1 cellular context compared by ENCODE assay signal in the genomic region with DNA sequence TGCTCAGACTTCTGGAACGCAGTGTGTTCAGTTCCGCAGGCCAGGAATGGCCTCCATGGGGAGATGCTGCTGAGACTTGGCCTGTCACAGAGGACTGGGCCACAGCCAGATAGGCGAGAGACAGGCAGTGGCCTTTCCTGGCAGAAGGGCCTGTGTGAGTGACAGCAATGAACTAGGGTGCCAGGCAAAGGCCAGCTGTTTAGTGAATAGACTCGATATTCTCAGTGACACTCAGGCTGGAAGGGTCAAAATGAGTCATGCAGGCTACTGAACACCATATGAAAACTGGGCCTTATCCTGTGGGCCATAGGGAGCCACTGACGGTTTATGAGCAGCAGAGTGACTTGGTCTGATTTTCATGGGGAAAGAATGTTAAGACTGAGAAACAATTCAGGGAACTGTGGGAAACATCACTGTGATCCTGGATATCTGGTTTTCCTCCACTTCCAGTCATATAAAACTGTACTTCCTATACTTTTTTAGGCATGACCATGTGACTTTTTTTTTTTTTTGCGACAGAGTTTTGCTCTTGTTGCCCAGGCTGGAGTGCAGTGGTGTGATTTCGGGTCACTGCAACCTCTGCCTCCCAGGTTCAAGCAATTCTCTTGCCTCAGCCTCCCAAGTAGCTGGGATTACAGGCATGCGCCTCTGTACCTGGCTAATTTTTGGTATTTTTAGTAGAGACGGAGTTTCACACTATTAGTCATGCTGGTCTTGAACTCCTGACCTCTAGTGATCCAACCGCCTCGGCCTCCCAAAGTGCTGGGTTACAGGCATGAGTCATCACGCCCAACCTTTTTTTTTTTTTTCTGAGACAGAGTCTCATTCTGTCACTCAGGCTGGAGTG.
A peak's percentile ranks its signal among the peaks of the same experiment; 100 is the strongest.
TF ChIP-seq lines count a peak whose summit lies in the region.

No MANE protein-coding gene starts in this region.

TF ChIP-seq in K562, 482 proteins besides CTCF, POLR2A, EP300 and RAD21 (continued from another document and continues in another):
- TF ChIP-seq KDM4B (IDR thresholded peaks at IDR 0.05; ENCODE audit: borderline replicate concordance in 2 of 2, low read depth in 1 of 2): no peak
- TF ChIP-seq KLF10 (CRISPR knock-in tag; IDR thresholded peaks at IDR 0.05): no peak
- no peak for TF ChIP-seq SUPT5H (IDR thresholded peaks at IDR 0.05)
- no peak for TF ChIP-seq HDAC6 (IDR thresholded peaks at IDR 0.05; ENCODE audit: low read depth, low read length)
- TF ChIP-seq KLF1 (tag; IDR thresholded peaks at IDR 0.05): no peak
- no peak for TF ChIP-seq EWSR1 (IDR thresholded peaks at IDR 0.05; ENCODE audit: borderline replicate concordance, low read depth, partially characterized antibody)
- no peak for TF ChIP-seq HMG20B (CRISPR knock-in tag; IDR thresholded peaks at IDR 0.05)
- no peak for TF ChIP-seq DMBX1 (CRISPR knock-in tag; IDR thresholded peaks at IDR 0.05; ENCODE audit: borderline replicate concordance)
- no peak for TF ChIP-seq ZNF561 (CRISPR knock-in tag; conservative IDR thresholded peaks at IDR 0.05)
- no peak for TF ChIP-seq BRD9 (IDR thresholded peaks at IDR 0.05; ENCODE audit: low read depth, partially characterized antibody)
- TF ChIP-seq KDM2B (CRISPR knock-in tag; IDR thresholded peaks at IDR 0.05): no peak
- no peak for TF ChIP-seq TCF7L2 (IDR thresholded peaks at IDR 0.05; ENCODE audit: low read depth, low read length)
- TF ChIP-seq ZNF707 (CRISPR knock-in tag; conservative IDR thresholded peaks at IDR 0.05): no peak
- TF ChIP-seq NFATC3 (IDR thresholded peaks at IDR 0.05): no peak
- no peak for TF ChIP-seq NR3C1 (CRISPR knock-in tag; IDR thresholded peaks at IDR 0.05)
- no peak for TF ChIP-seq SP2 (IDR thresholded peaks at IDR 0.05; ENCODE audit: extremely low read depth, low read depth, low read length, poor library complexity, severe bottlenecking)
- no peak for TF ChIP-seq XRCC4 (IDR thresholded peaks at IDR 0.05; ENCODE audit: extremely low read depth, insufficient read depth, insufficient read length)
- TF ChIP-seq TEAD4 (IDR thresholded peaks at IDR 0.05; ENCODE audit: low read length): no peak
- no peak for TF ChIP-seq TEAD4 (CRISPR knock-in tag; IDR thresholded peaks at IDR 0.05; ENCODE audit: borderline replicate concordance)
- TF ChIP-seq BCL6 (CRISPR knock-in tag; IDR thresholded peaks at IDR 0.05): no peak
- TF ChIP-seq ZC3H8 (IDR thresholded peaks at IDR 0.05): no peak; the same call in 1 of the 2 replicates
- TF ChIP-seq ELF2 (CRISPR knock-in tag; IDR thresholded peaks at IDR 0.05): no peak
- no peak for TF ChIP-seq NFYB (IDR thresholded peaks at IDR 0.05; ENCODE audit: extremely low read depth, insufficient read length)
- no peak for TF ChIP-seq TCF7 (IDR thresholded peaks at IDR 0.05; ENCODE audit: borderline replicate concordance)
- TF ChIP-seq ZNF77 (CRISPR knock-in tag; IDR thresholded peaks at IDR 0.05): no peak
- TF ChIP-seq BRF1 (IDR thresholded peaks at IDR 0.05; ENCODE audit: borderline replicate concordance, extremely low read depth, insufficient read length): no peak
- no peak for TF ChIP-seq ASH1L (IDR thresholded peaks at IDR 0.05; ENCODE audit: borderline replicate concordance, low read depth, partially characterized antibody)
- TF ChIP-seq SIN3A (IDR thresholded peaks at IDR 0.05; ENCODE audit: borderline replicate concordance in 2 of 2, control insufficient read depth in 1 of 2, low read depth in 2 of 2, low read length in 2 of 2): no peak
- TF ChIP-seq ILF3 (IDR thresholded peaks at IDR 0.05; ENCODE audit: borderline replicate concordance): no peak
- TF ChIP-seq RBM14 (IDR thresholded peaks at IDR 0.05; ENCODE audit: borderline replicate concordance, insufficient read depth, low read depth, low read length): no peak
- TF ChIP-seq HNRNPUL1 (IDR thresholded peaks at IDR 0.05; ENCODE audit: low read length): no peak
- TF ChIP-seq RB1 (IDR thresholded peaks at IDR 0.05; ENCODE audit: low read depth): no peak
- TF ChIP-seq, protein P1, sequence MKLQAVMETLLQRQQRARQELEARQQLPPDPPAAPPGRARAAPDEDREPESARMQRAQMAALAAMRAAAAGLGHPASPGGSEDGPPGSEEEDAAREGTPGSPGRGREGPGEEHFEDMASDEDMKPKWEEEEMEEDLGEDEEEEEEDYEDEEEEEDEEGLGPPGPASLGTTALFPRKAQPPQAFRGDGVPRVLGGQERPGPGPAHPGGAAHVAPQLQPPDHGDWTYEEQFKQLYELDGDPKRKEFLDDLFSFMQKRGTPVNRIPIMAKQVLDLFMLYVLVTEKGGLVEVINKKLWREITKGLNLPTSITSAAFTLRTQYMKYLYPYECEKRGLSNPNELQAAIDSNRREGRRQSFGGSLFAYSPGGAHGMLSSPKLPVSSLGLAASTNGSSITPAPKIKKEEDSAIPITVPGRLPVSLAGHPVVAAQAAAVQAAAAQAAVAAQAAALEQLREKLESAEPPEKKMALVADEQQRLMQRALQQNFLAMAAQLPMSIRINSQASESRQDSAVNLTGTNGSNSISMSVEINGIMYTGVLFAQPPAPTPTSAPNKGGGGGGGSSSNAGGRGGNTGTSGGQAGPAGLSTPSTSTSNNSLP (IDR thresholded peaks at IDR 0.05; ENCODE audit: borderline replicate concordance, low read depth, low read length): no peak
- no peak for TF ChIP-seq SAFB2 (IDR thresholded peaks at IDR 0.05; ENCODE audit: borderline replicate concordance, low read depth, low read length, severe bottlenecking)
- no peak for TF ChIP-seq MAZ (CRISPR knock-in tag; conservative IDR thresholded peaks at IDR 0.05 in 1 of 2, IDR thresholded peaks at IDR 0.05 in 1 of 2)
- no peak for TF ChIP-seq PURB (CRISPR knock-in tag; IDR thresholded peaks at IDR 0.05; ENCODE audit: low read depth)
- TF ChIP-seq, protein P2, sequence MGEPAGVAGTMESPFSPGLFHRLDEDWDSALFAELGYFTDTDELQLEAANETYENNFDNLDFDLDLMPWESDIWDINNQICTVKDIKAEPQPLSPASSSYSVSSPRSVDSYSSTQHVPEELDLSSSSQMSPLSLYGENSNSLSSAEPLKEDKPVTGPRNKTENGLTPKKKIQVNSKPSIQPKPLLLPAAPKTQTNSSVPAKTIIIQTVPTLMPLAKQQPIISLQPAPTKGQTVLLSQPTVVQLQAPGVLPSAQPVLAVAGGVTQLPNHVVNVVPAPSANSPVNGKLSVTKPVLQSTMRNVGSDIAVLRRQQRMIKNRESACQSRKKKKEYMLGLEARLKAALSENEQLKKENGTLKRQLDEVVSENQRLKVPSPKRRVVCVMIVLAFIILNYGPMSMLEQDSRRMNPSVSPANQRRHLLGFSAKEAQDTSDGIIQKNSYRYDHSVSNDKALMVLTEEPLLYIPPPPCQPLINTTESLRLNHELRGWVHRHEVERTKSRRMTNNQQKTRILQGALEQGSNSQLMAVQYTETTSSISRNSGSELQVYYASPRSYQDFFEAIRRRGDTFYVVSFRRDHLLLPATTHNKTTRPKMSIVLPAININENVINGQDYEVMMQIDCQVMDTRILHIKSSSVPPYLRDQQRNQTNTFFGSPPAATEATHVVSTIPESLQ (CRISPR knock-in tag; IDR thresholded peaks at IDR 0.05): no peak
- TF ChIP-seq GABPB2 (CRISPR knock-in tag; conservative IDR thresholded peaks at IDR 0.05): no peak
- peak; percentile 50; the same call in 1 of the 2 replicates for TF ChIP-seq BACH1 (tag; IDR thresholded peaks at IDR 0.05)
- TF ChIP-seq PHF21A (IDR thresholded peaks at IDR 0.05; ENCODE audit: borderline replicate concordance, low read depth): 0 out of 2 replicates have a peak, but pooled peaks have one; percentile 42
- TF ChIP-seq GATAD2B (IDR thresholded peaks at IDR 0.05; ENCODE audit: borderline replicate concordance): no peak
- TF ChIP-seq, protein P3, sequence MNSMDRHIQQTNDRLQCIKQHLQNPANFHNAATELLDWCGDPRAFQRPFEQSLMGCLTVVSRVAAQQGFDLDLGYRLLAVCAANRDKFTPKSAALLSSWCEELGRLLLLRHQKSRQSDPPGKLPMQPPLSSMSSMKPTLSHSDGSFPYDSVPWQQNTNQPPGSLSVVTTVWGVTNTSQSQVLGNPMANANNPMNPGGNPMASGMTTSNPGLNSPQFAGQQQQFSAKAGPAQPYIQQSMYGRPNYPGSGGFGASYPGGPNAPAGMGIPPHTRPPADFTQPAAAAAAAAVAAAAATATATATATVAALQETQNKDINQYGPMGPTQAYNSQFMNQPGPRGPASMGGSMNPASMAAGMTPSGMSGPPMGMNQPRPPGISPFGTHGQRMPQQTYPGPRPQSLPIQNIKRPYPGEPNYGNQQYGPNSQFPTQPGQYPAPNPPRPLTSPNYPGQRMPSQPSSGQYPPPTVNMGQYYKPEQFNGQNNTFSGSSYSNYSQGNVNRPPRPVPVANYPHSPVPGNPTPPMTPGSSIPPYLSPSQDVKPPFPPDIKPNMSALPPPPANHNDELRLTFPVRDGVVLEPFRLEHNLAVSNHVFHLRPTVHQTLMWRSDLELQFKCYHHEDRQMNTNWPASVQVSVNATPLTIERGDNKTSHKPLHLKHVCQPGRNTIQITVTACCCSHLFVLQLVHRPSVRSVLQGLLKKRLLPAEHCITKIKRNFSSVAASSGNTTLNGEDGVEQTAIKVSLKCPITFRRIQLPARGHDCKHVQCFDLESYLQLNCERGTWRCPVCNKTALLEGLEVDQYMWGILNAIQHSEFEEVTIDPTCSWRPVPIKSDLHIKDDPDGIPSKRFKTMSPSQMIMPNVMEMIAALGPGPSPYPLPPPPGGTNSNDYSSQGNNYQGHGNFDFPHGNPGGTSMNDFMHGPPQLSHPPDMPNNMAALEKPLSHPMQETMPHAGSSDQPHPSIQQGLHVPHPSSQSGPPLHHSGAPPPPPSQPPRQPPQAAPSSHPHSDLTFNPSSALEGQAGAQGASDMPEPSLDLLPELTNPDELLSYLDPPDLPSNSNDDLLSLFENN (IDR thresholded peaks at IDR 0.05; ENCODE audit: low read depth in 2 of 2, low read length in 2 of 2): no peak
- no peak for TF ChIP-seq HMGN3 (IDR thresholded peaks at IDR 0.05; ENCODE audit: borderline replicate concordance, extremely low read depth, insufficient read length, low read depth, low read length)
- no peak for TF ChIP-seq IRF2 (CRISPR knock-in tag; IDR thresholded peaks at IDR 0.05)
- peak; percentile 84 for TF ChIP-seq ADNP (tag; IDR thresholded peaks at IDR 0.05)
- no peak for TF ChIP-seq HIVEP1 (CRISPR knock-in tag; IDR thresholded peaks at IDR 0.05)
- TF ChIP-seq ZNF197 (CRISPR knock-in tag; IDR thresholded peaks at IDR 0.05; ENCODE audit: low read depth): no peak
- no peak for TF ChIP-seq ZNF75A (CRISPR knock-in tag; IDR thresholded peaks at IDR 0.05)
- no peak for TF ChIP-seq ATF1 (CRISPR knock-in tag; IDR thresholded peaks at IDR 0.05)
- peak; percentile 37; the same call in 1 of the 2 replicates for TF ChIP-seq ATF1 (tag; IDR thresholded peaks at IDR 0.05)
- TF ChIP-seq, protein P4, sequence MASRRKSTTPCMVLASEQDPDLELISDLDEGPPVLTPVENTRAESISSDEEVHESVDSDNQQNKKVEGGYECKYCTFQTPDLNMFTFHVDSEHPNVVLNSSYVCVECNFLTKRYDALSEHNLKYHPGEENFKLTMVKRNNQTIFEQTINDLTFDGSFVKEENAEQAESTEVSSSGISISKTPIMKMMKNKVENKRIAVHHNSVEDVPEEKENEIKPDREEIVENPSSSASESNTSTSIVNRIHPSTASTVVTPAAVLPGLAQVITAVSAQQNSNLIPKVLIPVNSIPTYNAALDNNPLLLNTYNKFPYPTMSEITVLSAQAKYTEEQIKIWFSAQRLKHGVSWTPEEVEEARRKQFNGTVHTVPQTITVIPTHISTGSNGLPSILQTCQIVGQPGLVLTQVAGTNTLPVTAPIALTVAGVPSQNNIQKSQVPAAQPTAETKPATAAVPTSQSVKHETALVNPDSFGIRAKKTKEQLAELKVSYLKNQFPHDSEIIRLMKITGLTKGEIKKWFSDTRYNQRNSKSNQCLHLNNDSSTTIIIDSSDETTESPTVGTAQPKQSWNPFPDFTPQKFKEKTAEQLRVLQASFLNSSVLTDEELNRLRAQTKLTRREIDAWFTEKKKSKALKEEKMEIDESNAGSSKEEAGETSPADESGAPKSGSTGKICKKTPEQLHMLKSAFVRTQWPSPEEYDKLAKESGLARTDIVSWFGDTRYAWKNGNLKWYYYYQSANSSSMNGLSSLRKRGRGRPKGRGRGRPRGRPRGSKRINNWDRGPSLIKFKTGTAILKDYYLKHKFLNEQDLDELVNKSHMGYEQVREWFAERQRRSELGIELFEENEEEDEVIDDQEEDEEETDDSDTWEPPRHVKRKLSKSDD (conservative IDR thresholded peaks at IDR 0.05; ENCODE audit: low read length): no peak
- TF ChIP-seq ZBTB1 (CRISPR knock-in tag; IDR thresholded peaks at IDR 0.05; ENCODE audit: borderline replicate concordance, low read depth): no peak
- TF ChIP-seq, protein P5, sequence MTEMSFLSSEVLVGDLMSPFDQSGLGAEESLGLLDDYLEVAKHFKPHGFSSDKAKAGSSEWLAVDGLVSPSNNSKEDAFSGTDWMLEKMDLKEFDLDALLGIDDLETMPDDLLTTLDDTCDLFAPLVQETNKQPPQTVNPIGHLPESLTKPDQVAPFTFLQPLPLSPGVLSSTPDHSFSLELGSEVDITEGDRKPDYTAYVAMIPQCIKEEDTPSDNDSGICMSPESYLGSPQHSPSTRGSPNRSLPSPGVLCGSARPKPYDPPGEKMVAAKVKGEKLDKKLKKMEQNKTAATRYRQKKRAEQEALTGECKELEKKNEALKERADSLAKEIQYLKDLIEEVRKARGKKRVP (CRISPR knock-in tag; IDR thresholded peaks at IDR 0.05): no peak
- TF ChIP-seq, protein P6, sequence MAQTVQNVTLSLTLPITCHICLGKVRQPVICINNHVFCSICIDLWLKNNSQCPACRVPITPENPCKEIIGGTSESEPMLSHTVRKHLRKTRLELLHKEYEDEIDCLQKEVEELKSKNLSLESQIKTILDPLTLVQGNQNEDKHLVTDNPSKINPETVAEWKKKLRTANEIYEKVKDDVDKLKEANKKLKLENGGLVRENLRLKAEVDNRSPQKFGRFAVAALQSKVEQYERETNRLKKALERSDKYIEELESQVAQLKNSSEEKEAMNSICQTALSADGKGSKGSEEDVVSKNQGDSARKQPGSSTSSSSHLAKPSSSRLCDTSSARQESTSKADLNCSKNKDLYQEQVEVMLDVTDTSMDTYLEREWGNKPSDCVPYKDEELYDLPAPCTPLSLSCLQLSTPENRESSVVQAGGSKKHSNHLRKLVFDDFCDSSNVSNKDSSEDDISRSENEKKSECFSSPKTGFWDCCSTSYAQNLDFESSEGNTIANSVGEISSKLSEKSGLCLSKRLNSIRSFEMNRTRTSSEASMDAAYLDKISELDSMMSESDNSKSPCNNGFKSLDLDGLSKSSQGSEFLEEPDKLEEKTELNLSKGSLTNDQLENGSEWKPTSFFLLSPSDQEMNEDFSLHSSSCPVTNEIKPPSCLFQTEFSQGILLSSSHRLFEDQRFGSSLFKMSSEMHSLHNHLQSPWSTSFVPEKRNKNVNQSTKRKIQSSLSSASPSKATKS (CRISPR knock-in tag; IDR thresholded peaks at IDR 0.05): no peak
- TF ChIP-seq, protein P7, sequence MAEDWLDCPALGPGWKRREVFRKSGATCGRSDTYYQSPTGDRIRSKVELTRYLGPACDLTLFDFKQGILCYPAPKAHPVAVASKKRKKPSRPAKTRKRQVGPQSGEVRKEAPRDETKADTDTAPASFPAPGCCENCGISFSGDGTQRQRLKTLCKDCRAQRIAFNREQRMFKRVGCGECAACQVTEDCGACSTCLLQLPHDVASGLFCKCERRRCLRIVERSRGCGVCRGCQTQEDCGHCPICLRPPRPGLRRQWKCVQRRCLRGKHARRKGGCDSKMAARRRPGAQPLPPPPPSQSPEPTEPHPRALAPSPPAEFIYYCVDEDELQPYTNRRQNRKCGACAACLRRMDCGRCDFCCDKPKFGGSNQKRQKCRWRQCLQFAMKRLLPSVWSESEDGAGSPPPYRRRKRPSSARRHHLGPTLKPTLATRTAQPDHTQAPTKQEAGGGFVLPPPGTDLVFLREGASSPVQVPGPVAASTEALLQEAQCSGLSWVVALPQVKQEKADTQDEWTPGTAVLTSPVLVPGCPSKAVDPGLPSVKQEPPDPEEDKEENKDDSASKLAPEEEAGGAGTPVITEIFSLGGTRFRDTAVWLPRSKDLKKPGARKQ (CRISPR knock-in tag; IDR thresholded peaks at IDR 0.05): no peak
- TF ChIP-seq CBFA2T3 (IDR thresholded peaks at IDR 0.05): peak; percentile 79
